ENCODE assay signal across 21 cellular contexts in genomic region chr9:112820886-112821285, GRCh38.
DNase-seq lines count a peak whose midpoint lies in the region; ATAC-seq, FAIRE-seq and TF ChIP-seq lines count a peak whose summit lies in the region.
"Had no signal": no experiment of that assay in that cellular context is flagged by ENCODE, and none has a peak within 500 bp of the region (broad histone marks: within the 10 kb centered on the region; RNA-seq: fewer than 3 reads in every experiment).

No MANE protein-coding gene starts in this region.

- H3K79me1 ChIP-seq in IMR-90 (ENCODE audit: low read depth in 1 of 2, low read length in 2 of 2), result peaks cover 6 to 7% of the 10 kb centered on the region in 2 experiments; a peak in 2 of 4 replicates

- no peak overlapping the region for H2BK120ac ChIP-seq in IMR-90 (ENCODE audit: low read depth, low read length)

- DNase-seq in BJ (ENCODE audit: low read depth) (peak; percentile 4), IMR-90 (peak; percentile 78), bronchial epithelial cell (ENCODE audit: low read depth) (peak; percentile 35), foreskin keratinocyte (peak; percentile 40 to 73), NCI-H1436 (lab: John Stamatoyannopoulos, UW) (no peak), NCI-H774 (lab: John Stamatoyannopoulos, UW) (no peak)
- no peak for DNase-seq in activated CD4-positive, alpha-beta memory T cell treated with anti-CD3 and anti-CD28 coated beads for 36 hours
- DNase-seq: activated CD4-positive, alpha-beta T cell treated with anti-CD3 and anti-CD28 coated beads, Interleukin-2, amount 50 U/mL, for 4 hours; activated naive CD4-positive, alpha-beta T cell; esophagus squamous epithelium; hypothalamus; NCI-H1694 treated with DMSO at 0.1 percent for 48 hours; NCI-H446 treated with DMSO at 0.1 percent for 48 hours; SHP77 treated with DMSO at 0.1 percent for 48 hours; stimulated activated CD4-positive, alpha-beta T cell treated with anti-CD3 and anti-CD28 coated beads, Interleukin-2, amount 100 ng/mL, for 48 hours; stomach; WERI-Rb-1 had no signal

- H3K36me3 Mint-ChIP-seq in activated CD4-positive, alpha-beta memory T cell treated with anti-CD3 and anti-CD28 coated beads for 36 hours, result peaks cover 5% of the 10 kb centered on the region
- H3K36me3 Mint-ChIP-seq: natural killer cell treated with Interleukin-12 subunit alpha and Interleukin-12 subunit beta and Interleukin-15 and Interleukin-18, amount 100 ng/mL, for 72 hours had no signal

- no peak overlapping the region for H2BK15ac ChIP-seq in IMR-90 (ENCODE audit: low read depth, low read length)

- ATAC-seq in IMR-90 (ENCODE audit: low read depth) (no peak; the same call in none of the 2 replicates), foreskin keratinocyte (no peak), GM19467 (IDR thresholded peaks at IDR 0.05; ENCODE audit: unreplicated experiment) (no peak)
- ATAC-seq: natural killer cell treated with Interleukin-12 subunit alpha and Interleukin-12 subunit beta and Interleukin-15 and Interleukin-18, amount 100 ng/mL, for 72 hours had no signal

- POLR2A ChIA-PET in BJ (lab: Charles Lee), result no interaction called here
- POLR2A ChIA-PET in IMR-90 (lab: Charles Lee; ENCODE audit: unreplicated experiment), result no interaction called here
- POLR2A ChIA-PET in activated CD4-positive, alpha-beta memory T cell treated with anti-CD3 and anti-CD28 coated beads for 36 hours (lab: Charles Lee), result no interaction called here

- no peak for TF ChIP-seq CTCF in BJ (IDR thresholded peaks at IDR 0.05; ENCODE audit: insufficient read depth, low read depth, low read length)
- TF ChIP-seq CTCF in IMR-90 (conservative IDR thresholded peaks at IDR 0.05; ENCODE audit: low read depth, low read length), result no peak
- TF ChIP-seq CTCF in bronchial epithelial cell (IDR thresholded peaks at IDR 0.05; ENCODE audit: insufficient read depth, low read length, severe bottlenecking), result no peak
- no peak for TF ChIP-seq CTCF in foreskin keratinocyte (conservative IDR thresholded peaks at IDR 0.05)

- no peak overlapping the region for H2BK5ac ChIP-seq in IMR-90 (ENCODE audit: low read depth, low read length, poor library complexity, severe bottlenecking)

- BruUV-seq in IMR-90 (replicated peaks; lab: Mats Ljungman, UMichigan), result no TSS peak

- no peaks in the 10 kb centered on the region for H3K4me1 Mint-ChIP-seq in activated CD4-positive, alpha-beta memory T cell treated with anti-CD3 and anti-CD28 coated beads for 36 hours (ENCODE audit: low read depth)

- peaks cover 8% of the 10 kb centered on the region; the same call in 1 of the 2 replicates for H3K9me1 ChIP-seq in IMR-90 (ENCODE audit: insufficient read depth, low read length)

- H3K4ac ChIP-seq in IMR-90 (ENCODE audit: low read depth, low read length), result no peak overlapping the region

- TF ChIP-seq POLR2A in IMR-90 (IDR thresholded peaks at IDR 0.05; ENCODE audit: low read depth, low read length), result no peak

- no peak overlapping the region for H4K91ac ChIP-seq in IMR-90 (ENCODE audit: insufficient read depth, low read depth, low read length)

- no peak overlapping the region; the same call in 1 of the 2 replicates for H3K18ac ChIP-seq in IMR-90 (ENCODE audit: low read depth, low read length)

- H2AK9ac ChIP-seq in IMR-90 (replicated peaks; ENCODE audit: low read depth, low read length, poor library complexity), result no peak overlapping the region

- no peaks in the 10 kb centered on the region for H3K27me3 Mint-ChIP-seq in activated CD4-positive, alpha-beta memory T cell treated with anti-CD3 and anti-CD28 coated beads for 36 hours
- H3K27me3 Mint-ChIP-seq: natural killer cell treated with Interleukin-12 subunit alpha and Interleukin-12 subunit beta and Interleukin-15 and Interleukin-18, amount 100 ng/mL, for 72 hours had no signal

- no CpG with 5 or more reads among the region's 4 CpGs for WGBS in IMR-90 (ENCODE audit: extremely low coverage in 2 of 2, insufficient read length in 1 of 2), 2 experiments

- H3K4me1 ChIP-seq in IMR-90 (ENCODE audit: control insufficient read depth, insufficient read depth, low read length) (peaks cover 2% of the 10 kb centered on the region; the same call in 1 of the 2 replicates), foreskin keratinocyte (peaks cover 6% of the 10 kb centered on the region)
- H3K4me1 ChIP-seq: esophagus squamous epithelium had no signal

- H2AK5ac ChIP-seq in IMR-90 (ENCODE audit: low read depth, low read length), result no peak overlapping the region

- dilution Hi-C loops in IMR-90 (cut with HindIII; ENCODE audit: low sequenced_read_pairs, unreplicated experiment), result no loop called here

- no peaks in the 10 kb centered on the region; the same call in 1 of the 2 replicates for H4K20me1 ChIP-seq in IMR-90 (ENCODE audit: insufficient read depth, low read length)

- H2BK20ac ChIP-seq in IMR-90 (ENCODE audit: low read depth, low read length), result no peak overlapping the region

- H3K27ac ChIP-seq in IMR-90 (ENCODE audit: insufficient read depth, low read length) (no peak overlapping the region), foreskin keratinocyte (no peak overlapping the region)
- H3K27ac ChIP-seq: ascending aorta, esophagus squamous epithelium, stomach, WERI-Rb-1 had no signal

- no peaks in the 10 kb centered on the region for H3K27me3 ChIP-seq in BJ (ENCODE audit: control insufficient read depth, insufficient read depth, low read length)
- no peaks in the 10 kb centered on the region for H3K27me3 ChIP-seq in IMR-90 (ENCODE audit: control insufficient read depth, insufficient read depth, low read length)
- H3K27me3 ChIP-seq in bronchial epithelial cell (ENCODE audit: control insufficient read depth, insufficient read depth, low read length), result no peaks in the 10 kb centered on the region
- no peaks in the 10 kb centered on the region for H3K27me3 ChIP-seq in foreskin keratinocyte
- H3K27me3 ChIP-seq: ascending aorta, esophagus squamous epithelium, stomach had no signal

- H3K9me3 ChIP-seq in IMR-90 (ENCODE audit: control insufficient read depth, insufficient read depth, low read length), result no peaks in the 10 kb centered on the region
- H3K9me3 ChIP-seq: ascending aorta, esophagus squamous epithelium, stomach had no signal

- no peak overlapping the region for H3K14ac ChIP-seq in IMR-90 (replicated peaks; ENCODE audit: low read depth, low read length)

- intact Hi-C loops in IMR-90 (cut with micrococcal nuclease), result loop anchor here (2.0 to 5.0 kb wide), 2 partner anchors 69 to 104 kb away; partner anchors contain the start of gene SNX30
- intact Hi-C loops in activated CD4-positive, alpha-beta memory T cell treated with anti-CD3 and anti-CD28 coated beads for 36 hours (cut with micrococcal nuclease), result no loop called here

- H4K5ac ChIP-seq in IMR-90 (ENCODE audit: low read depth, low read length), result no peak overlapping the region

- H3K23ac ChIP-seq in IMR-90 (ENCODE audit: low read depth, low read length), result no peak overlapping the region

- no peak overlapping the region for H3K56ac ChIP-seq in IMR-90 (ENCODE audit: extremely low read depth, insufficient read depth, low read length)

- H3K4me2 ChIP-seq in IMR-90 (ENCODE audit: low read depth, low read length), result no peak overlapping the region

- CTCF ChIA-PET in BJ (lab: Yijun Ruan, JAX) (interaction anchor here (1.1 to 2.7 kb wide), 3 partner anchors 28 to 102 kb away, joined by 4 to 19 read pairs (median 10); partner anchors contain the start of gene INIP), IMR-90 (lab: Yijun Ruan, JAX) (no interaction called here)
- CTCF ChIA-PET in activated CD4-positive, alpha-beta memory T cell treated with anti-CD3 and anti-CD28 coated beads for 36 hours (lab: Charles Lee), result no interaction called here

- H3K9ac ChIP-seq in IMR-90 (ENCODE audit: low read depth, low read length), result no peak overlapping the region

- no peak overlapping the region for H3K27ac Mint-ChIP-seq in activated CD4-positive, alpha-beta memory T cell treated with anti-CD3 and anti-CD28 coated beads for 36 hours
- H3K27ac Mint-ChIP-seq: B cell; natural killer cell treated with Interleukin-12 subunit alpha and Interleukin-12 subunit beta and Interleukin-15 and Interleukin-18, amount 100 ng/mL, for 72 hours had no signal

- TF ChIP-seq RAD21 in IMR-90 (IDR thresholded peaks at IDR 0.05; ENCODE audit: low read length), result no peak

- H4K8ac ChIP-seq in IMR-90 (ENCODE audit: low read depth in 2 of 2, low read length in 2 of 2), result no peak overlapping the region

- H3K36me3 ChIP-seq in BJ (ENCODE audit: control insufficient read depth, insufficient read depth, low read length) (no peaks in the 10 kb centered on the region), IMR-90 (ENCODE audit: control insufficient read depth, insufficient read depth, low read length) (peaks cover 1% of the 10 kb centered on the region), bronchial epithelial cell (ENCODE audit: control insufficient read depth, insufficient read depth, low read length) (no peaks in the 10 kb centered on the region)
- H3K36me3 ChIP-seq: ascending aorta had no signal

- no peak overlapping the region for H3K4me3 Mint-ChIP-seq in activated CD4-positive, alpha-beta memory T cell treated with anti-CD3 and anti-CD28 coated beads for 36 hours
- H3K4me3 Mint-ChIP-seq: B cell; natural killer cell treated with Interleukin-12 subunit alpha and Interleukin-12 subunit beta and Interleukin-15 and Interleukin-18, amount 100 ng/mL, for 72 hours had no signal

- no peaks in the 10 kb centered on the region for H3K9me3 Mint-ChIP-seq in activated CD4-positive, alpha-beta memory T cell treated with anti-CD3 and anti-CD28 coated beads for 36 hours
- H3K9me3 Mint-ChIP-seq: natural killer cell treated with Interleukin-12 subunit alpha and Interleukin-12 subunit beta and Interleukin-15 and Interleukin-18, amount 100 ng/mL, for 72 hours had no signal

- in situ Hi-C loops in IMR-90 (cut with MboI; ENCODE audit: low sequenced_read_pairs), result loop anchor here (25.0 kb wide), 1 partner anchor 359 kb away; no protein-coding TSS in a partner anchor

- FAIRE-seq in bronchial epithelial cell (lab: Jason Lieb, UNC), result no peak

- H3K4me3 ChIP-seq in BJ (ENCODE audit: low read depth, low read length) (no peak overlapping the region), IMR-90 (ENCODE audit: insufficient read depth, low read depth, low read length) (no peak overlapping the region), bronchial epithelial cell (ENCODE audit: low read depth, low read length) (no peak overlapping the region)
- H3K4me3 ChIP-seq: ascending aorta, esophagus squamous epithelium, stomach had no signal

- no peak overlapping the region for H2AFZ ChIP-seq in IMR-90 (replicated peaks; ENCODE audit: low read length, poor library complexity)

TF ChIP-seq in IMR-90, 13 proteins besides CTCF, POLR2A, EP300 and RAD21:
- TF ChIP-seq NFE2L2 (IDR thresholded peaks at IDR 0.05; ENCODE audit: low read depth, low read length), result no peak
- 0 out of 2 replicates have a peak, but pooled peaks have one; percentile 12 for TF ChIP-seq MAZ (IDR thresholded peaks at IDR 0.05; ENCODE audit: borderline replicate concordance, low read depth, low read length)

Comparison
In these comparisons a context has a peak if more than half of its experiments do, and no peak if none do; other contexts are left out.
1. DNase-seq: peak in BJ (single experiment), IMR-90 (single experiment), bronchial epithelial cell (single experiment) and foreskin keratinocyte (2 of 2); none in NCI-H1436 (single experiment), NCI-H774 (single experiment) and activated CD4-positive, alpha-beta memory T cell treated with anti-CD3 and anti-CD28 coated beads for 36 hours (single experiment).